Comparison of ENCODE assay signal across 12 cellular contexts in genomic region chr3:108133858-108134554, GRCh38. TPM values are rescaled to one million over a fixed set of nuclear protein-coding genes. Genes with fewer than 3 reads are reported as not detected.
A peak's percentile ranks its signal among the peaks of the same experiment; 100 is the strongest.
DNase-seq lines count a peak whose midpoint lies in the region; ATAC-seq, FAIRE-seq and TF ChIP-seq lines count a peak whose summit lies in the region.
"Had no signal": no experiment of that assay in that cellular context is flagged by ENCODE, and none has a peak within 500 bp of the region (broad histone marks: within the 10 kb centered on the region; RNA-seq: fewer than 3 reads in every experiment).

No MANE protein-coding gene starts in this region.

- no peak overlapping the region for H3K4me3 Mint-ChIP-seq in progenitor cell of endocrine pancreas (ENCODE audit: low read depth)

- ATAC-seq in GM21723 (IDR thresholded peaks at IDR 0.05; ENCODE audit: unreplicated experiment) (peak; percentile 33), GM21360 (IDR thresholded peaks at IDR 0.05; ENCODE audit: unreplicated experiment) (no peak)

- DNase-seq in GM18507 (ENCODE audit: extremely low spot score, insufficient read length, low read depth), result no peak
- peak; percentile 38 for DNase-seq in KBM-7
- DNase-seq in fibroblast of villous mesenchyme (ENCODE audit: low read depth), result peak; percentile 1
- DNase-seq in NCI-H2171 (lab: John Stamatoyannopoulos, UW), result no peak
- DNase-seq in progenitor cell of endocrine pancreas (ENCODE audit: low spot score, unreplicated experiment), result no peak
- DNase-seq in foreskin melanocyte, result no peak
- DNase-seq: GDM1, sigmoid colon, testis had no signal

- in situ Hi-C loops in KBM-7 (cut with MboI; ENCODE audit: low pct_unique_long_range_greater_than_20kb, low sequenced_read_pairs), result no loop called here

- H3K27me3 Mint-ChIP-seq in progenitor cell of endocrine pancreas, result no peaks in the 10 kb centered on the region

- no peaks in the 10 kb centered on the region for H3K36me3 Mint-ChIP-seq in progenitor cell of endocrine pancreas (ENCODE audit: insufficient read depth)

- peak; percentile 90 for FAIRE-seq in GM18507 (lab: Jason Lieb, UNC)
- FAIRE-seq: astrocyte had no signal

- H3K9me3 Mint-ChIP-seq in progenitor cell of endocrine pancreas (ENCODE audit: low read depth), result peaks cover 5% of the 10 kb centered on the region

- H3K4me1 Mint-ChIP-seq in progenitor cell of endocrine pancreas (ENCODE audit: low read depth), result peaks cover 25% of the 10 kb centered on the region

- TF ChIP-seq CTCF in fibroblast of villous mesenchyme (IDR thresholded peaks at IDR 0.05; ENCODE audit: insufficient read depth, low read depth, low read length) (no peak), progenitor cell of endocrine pancreas (IDR thresholded peaks at IDR 0.05; ENCODE audit: unreplicated experiment) (no peak)

- no peak overlapping the region for H3K27ac Mint-ChIP-seq in progenitor cell of endocrine pancreas

- no peak overlapping the region for H3K4me3 ChIP-seq in fibroblast of villous mesenchyme (ENCODE audit: low read depth, low read length)
- H3K4me3 ChIP-seq: sigmoid colon, testis had no signal

RNA-seq across cellular contexts. Expression of gene CD47, which starts 43.2 kb away (rescaled TPM):
- total RNA-seq in fibroblast of villous mesenchyme, result 38.3 and 76.4 TPM in 2 replicates
- total RNA-seq in progenitor cell of endocrine pancreas, result 55.1 and 65.3 TPM in 2 replicates

Comparison
In these comparisons a context has a peak if more than half of its experiments do, and no peak if none do; other contexts are left out.
1. DNase-seq: peak in KBM-7 (single experiment) and fibroblast of villous mesenchyme (single experiment); none in GM18507 (single experiment), NCI-H2171 (single experiment), progenitor cell of endocrine pancreas (single experiment) and foreskin melanocyte (single experiment).